ENCODE assay signal across 25 cellular contexts in the genomic region with DNA sequence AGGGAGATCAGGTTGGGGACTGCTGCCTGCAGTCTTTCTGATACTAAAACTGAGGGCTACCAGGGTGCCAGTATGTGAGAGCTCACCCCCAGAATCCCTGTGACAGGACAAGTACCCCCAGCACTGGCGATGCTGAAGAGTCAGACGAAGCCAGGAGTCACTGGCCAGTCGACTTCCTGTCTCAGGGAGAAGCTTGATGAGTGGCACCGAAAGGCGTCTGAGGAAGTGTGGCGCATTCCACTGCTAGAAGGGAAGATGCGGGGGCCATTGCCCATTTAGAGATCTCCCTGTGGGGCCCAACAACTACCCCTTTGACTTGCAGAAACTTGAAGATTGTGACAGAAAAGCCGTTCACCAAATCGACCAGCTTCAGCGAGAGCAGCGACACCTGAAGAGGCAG. TPM values are rescaled to one million over a fixed set of nuclear protein-coding genes. Genes with fewer than 3 reads are reported as not detected.
DNase-seq lines count a peak whose midpoint lies in the region; ATAC-seq and TF ChIP-seq lines count a peak whose summit lies in the region.
"Had no signal": no experiment of that assay in that cellular context is flagged by ENCODE, and none has a peak within 500 bp of the region (broad histone marks: within the 10 kb centered on the region; RNA-seq: fewer than 3 reads in every experiment).

No MANE protein-coding gene starts in this region.

- H3K27ac Mint-ChIP-seq in activated naive CD4-positive, alpha-beta T cell treated with anti-CD3 and anti-CD28 coated beads for 36 hours = peak overlapping the region; percentile 4
- no peak overlapping the region for H3K27ac Mint-ChIP-seq in WTC11
- H3K27ac Mint-ChIP-seq in naive thymus-derived CD8-positive, alpha-beta T cell = peak overlapping the region in 2 of 10 donors; percentile 38 to 61
- H3K27ac Mint-ChIP-seq: activated CD8-positive, alpha-beta T cell treated with anti-CD3 and anti-CD28 coated beads for 36 hours; activated naive CD8-positive, alpha-beta T cell had no signal

- TF ChIP-seq CTCF in WTC11 (IDR thresholded peaks at IDR 0.05) = no peak

- H3K36me3 Mint-ChIP-seq in activated naive CD4-positive, alpha-beta T cell treated with anti-CD3 and anti-CD28 coated beads for 36 hours (ENCODE audit: low read depth) = peaks cover 18% of the 10 kb centered on the region
- H3K36me3 Mint-ChIP-seq in WTC11 = peaks cover 2% of the 10 kb centered on the region; the same call in 1 of the 2 replicates
- H3K36me3 Mint-ChIP-seq in naive thymus-derived CD8-positive, alpha-beta T cell = peaks cover 11 to 79% (median 23%) of the 10 kb centered on the region in 3 donors

- CTCF ChIA-PET in activated naive CD4-positive, alpha-beta T cell treated with anti-CD3 and anti-CD28 coated beads for 36 hours (lab: Charles Lee) = interaction anchor here (1.1 kb wide), 1 partner anchor 25 kb away, joined by 3 read pairs; no protein-coding TSS in a partner anchor
- CTCF ChIA-PET in WTC11 (lab: Charles Lee) = interaction anchor here (0.8 to 1.1 kb wide), 3 partner anchors 120 to 134 kb away, joined by 3 to 4 read pairs (median 3); no protein-coding TSS in a partner anchor

- H3K27me3 Mint-ChIP-seq in activated naive CD4-positive, alpha-beta T cell treated with anti-CD3 and anti-CD28 coated beads for 36 hours (ENCODE audit: low read depth) = no peaks in the 10 kb centered on the region
- H3K27me3 Mint-ChIP-seq in WTC11 (ENCODE audit: low read depth) = no peaks in the 10 kb centered on the region
- no peaks in the 10 kb centered on the region for H3K27me3 Mint-ChIP-seq in naive thymus-derived CD8-positive, alpha-beta T cell
- H3K27me3 Mint-ChIP-seq: activated CD8-positive, alpha-beta T cell treated with anti-CD3 and anti-CD28 coated beads for 36 hours; activated naive CD8-positive, alpha-beta T cell; stimulated activated naive CD8-positive, alpha-beta T cell treated with anti-CD3 and anti-CD28 coated beads, Interleukin-15, amount 100 ng/mL, for 72 hours had no signal

- H3K4me1 Mint-ChIP-seq in activated naive CD4-positive, alpha-beta T cell treated with anti-CD3 and anti-CD28 coated beads for 36 hours (ENCODE audit: low read depth) = peaks cover 23% of the 10 kb centered on the region
- H3K4me1 Mint-ChIP-seq in WTC11 = peaks cover 28% of the 10 kb centered on the region
- H3K4me1 Mint-ChIP-seq in naive thymus-derived CD8-positive, alpha-beta T cell = peaks cover 13 to 22% (median 16%) of the 10 kb centered on the region in 4 donors

- no peak overlapping the region for H3K4me3 Mint-ChIP-seq in activated naive CD4-positive, alpha-beta T cell treated with anti-CD3 and anti-CD28 coated beads for 36 hours
- H3K4me3 Mint-ChIP-seq in WTC11 = no peak overlapping the region
- no peak overlapping the region for H3K4me3 Mint-ChIP-seq in naive thymus-derived CD8-positive, alpha-beta T cell
- H3K4me3 Mint-ChIP-seq: activated CD8-positive, alpha-beta T cell treated with anti-CD3 and anti-CD28 coated beads for 36 hours; activated naive CD8-positive, alpha-beta T cell; stimulated activated naive CD8-positive, alpha-beta T cell treated with anti-CD3 and anti-CD28 coated beads, Interleukin-15, amount 100 ng/mL, for 72 hours had no signal

- intact Hi-C loops in activated naive CD4-positive, alpha-beta T cell treated with anti-CD3 and anti-CD28 coated beads for 36 hours (cut with micrococcal nuclease) = no loop called here

- peak overlapping the region; percentile 31 for H3K27ac ChIP-seq in substantia nigra (ENCODE audit: low read depth, low read length, poor library complexity, severe bottlenecking)
- H3K27ac ChIP-seq: A549, foreskin keratinocyte, prostate gland, sigmoid colon, transverse colon had no signal

- H3K9me3 Mint-ChIP-seq in activated naive CD4-positive, alpha-beta T cell treated with anti-CD3 and anti-CD28 coated beads for 36 hours = no peaks in the 10 kb centered on the region
- no peaks in the 10 kb centered on the region for H3K9me3 Mint-ChIP-seq in WTC11
- no peaks in the 10 kb centered on the region for H3K9me3 Mint-ChIP-seq in naive thymus-derived CD8-positive, alpha-beta T cell
- H3K9me3 Mint-ChIP-seq: activated CD8-positive, alpha-beta T cell treated with anti-CD3 and anti-CD28 coated beads for 36 hours; stimulated activated naive CD8-positive, alpha-beta T cell treated with anti-CD3 and anti-CD28 coated beads, Interleukin-15, amount 100 ng/mL, for 72 hours had no signal

- POLR2A ChIA-PET in WTC11 (lab: Charles Lee) = interaction anchor here (0.6 to 1.2 kb wide), 2 partner anchors 22 to 133 kb away, joined by 4 to 8 read pairs; partner anchors contain the start of gene MXD1
- POLR2A ChIA-PET in naive thymus-derived CD8-positive, alpha-beta T cell (lab: Charles Lee) = interaction anchor here (1.1 kb wide), 1 partner anchor 9 kb away, joined by 3 read pairs; no protein-coding TSS in a partner anchor

- ATAC-seq in WTC11 = peak; percentile 55
- no peak for ATAC-seq in naive thymus-derived CD8-positive, alpha-beta T cell
- ATAC-seq: A549; activated CD8-positive, alpha-beta T cell treated with anti-CD3 and anti-CD28 coated beads for 36 hours; foreskin keratinocyte; left ventricle myocardium superior; stimulated activated naive CD8-positive, alpha-beta T cell treated with anti-CD3 and anti-CD28 coated beads, Interleukin-15, amount 100 ng/mL, for 72 hours had no signal

- DNase-seq in activated naive CD4-positive, alpha-beta T cell treated with anti-CD3 and anti-CD28 coated beads for 36 hours = no peak
- DNase-seq in activated naive CD4-positive, alpha-beta T cell treated with Interleukin-2 at 50 U/mL for 16 hours = no peak
- DNase-seq in WTC11 (ENCODE audit: low spot score) (no peak), iris pigment epithelial cell (ENCODE audit: low read depth) (peak; percentile 47), substantia nigra (lab: John Stamatoyannopoulos, UW) (peak in 1 of 49 donors; percentile 14), NAMALWA (ENCODE audit: low spot score) (no peak), hepatic stellate cell (ENCODE audit: low spot score) (no peak)
- DNase-seq in naive thymus-derived CD8-positive, alpha-beta T cell = no peak
- DNase-seq: activated CD4-positive, CD25-positive, alpha-beta regulatory T cell treated with anti-CD3 and anti-CD28 coated beads, Interleukin-2, amount 50 U/mL, for 72 hours; activated CD8-positive, alpha-beta T cell treated with anti-CD3 and anti-CD28 coated beads for 36 hours; activated T-cell treated with anti-CD3 and anti-CD28 coated beads, Interleukin-2, amount 50 U/mL, for 48 hours; cerebellar nuclear complex; effector CD4-positive, alpha-beta T cell; foreskin keratinocyte; left ventricle myocardium superior; NCI-H146; NCI-H524; NK-92 treated with Interleukin-12 subunit alpha and Interleukin-12 subunit beta, amount 100 ng/mL, for 24 hours; SHP77 treated with DMSO at 0.1 percent for 48 hours; sigmoid colon; stimulated activated naive CD8-positive, alpha-beta T cell treated with anti-CD3 and anti-CD28 coated beads, Interleukin-15, amount 100 ng/mL, for 72 hours; transverse colon had no signal

TF ChIP-seq in WTC11, 78 proteins besides CTCF, POLR2A, EP300 and RAD21 (continues in another document):
- no peak for TF ChIP-seq ZNF423 (CRISPR knock-in tag; IDR thresholded peaks at IDR 0.05)
- no peak for TF ChIP-seq NFYB (CRISPR knock-in tag; conservative IDR thresholded peaks at IDR 0.05; ENCODE audit: low read depth)
- TF ChIP-seq ZNF416 (CRISPR knock-in tag; IDR thresholded peaks at IDR 0.05) = no peak
- TF ChIP-seq, protein P1, sequence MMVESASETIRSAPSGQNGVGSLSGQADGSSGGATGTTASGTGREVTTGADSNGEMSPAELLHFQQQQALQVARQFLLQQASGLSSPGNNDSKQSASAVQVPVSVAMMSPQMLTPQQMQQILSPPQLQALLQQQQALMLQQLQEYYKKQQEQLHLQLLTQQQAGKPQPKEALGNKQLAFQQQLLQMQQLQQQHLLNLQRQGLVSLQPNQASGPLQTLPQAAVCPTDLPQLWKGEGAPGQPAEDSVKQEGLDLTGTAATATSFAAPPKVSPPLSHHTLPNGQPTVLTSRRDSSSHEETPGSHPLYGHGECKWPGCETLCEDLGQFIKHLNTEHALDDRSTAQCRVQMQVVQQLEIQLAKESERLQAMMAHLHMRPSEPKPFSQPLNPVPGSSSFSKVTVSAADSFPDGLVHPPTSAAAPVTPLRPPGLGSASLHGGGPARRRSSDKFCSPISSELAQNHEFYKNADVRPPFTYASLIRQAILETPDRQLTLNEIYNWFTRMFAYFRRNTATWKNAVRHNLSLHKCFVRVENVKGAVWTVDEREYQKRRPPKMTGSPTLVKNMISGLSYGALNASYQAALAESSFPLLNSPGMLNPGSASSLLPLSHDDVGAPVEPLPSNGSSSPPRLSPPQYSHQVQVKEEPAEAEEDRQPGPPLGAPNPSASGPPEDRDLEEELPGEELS (CRISPR knock-in tag; IDR thresholded peaks at IDR 0.05) = no peak
- TF ChIP-seq, protein P2, sequence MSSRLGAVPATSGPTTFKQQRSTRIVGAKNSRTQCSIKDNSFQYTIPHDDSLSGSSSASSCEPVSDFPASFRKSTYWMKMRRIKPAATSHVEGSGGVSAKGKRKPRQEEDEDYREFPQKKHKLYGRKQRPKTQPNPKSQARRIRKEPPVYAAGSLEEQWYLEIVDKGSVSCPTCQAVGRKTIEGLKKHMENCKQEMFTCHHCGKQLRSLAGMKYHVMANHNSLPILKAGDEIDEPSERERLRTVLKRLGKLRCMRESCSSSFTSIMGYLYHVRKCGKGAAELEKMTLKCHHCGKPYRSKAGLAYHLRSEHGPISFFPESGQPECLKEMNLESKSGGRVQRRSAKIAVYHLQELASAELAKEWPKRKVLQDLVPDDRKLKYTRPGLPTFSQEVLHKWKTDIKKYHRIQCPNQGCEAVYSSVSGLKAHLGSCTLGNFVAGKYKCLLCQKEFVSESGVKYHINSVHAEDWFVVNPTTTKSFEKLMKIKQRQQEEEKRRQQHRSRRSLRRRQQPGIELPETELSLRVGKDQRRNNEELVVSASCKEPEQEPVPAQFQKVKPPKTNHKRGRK (CRISPR knock-in tag; IDR thresholded peaks at IDR 0.05; ENCODE audit: borderline replicate concordance) = no peak

RNA-seq across cellular contexts. Expression of gene MXD1, which starts 22.0 kb away (rescaled TPM):
- total RNA-seq in activated naive CD4-positive, alpha-beta T cell treated with anti-CD3 and anti-CD28 coated beads for 36 hours = 1 to 10 TPM; 7.6 to 9.6 TPM
- 1.5 to 2.3 TPM (median 1.6 TPM) in 3 replicates for total RNA-seq in WTC11 (2021)
- 10 to 100 TPM; 14.3 to 15.8 TPM for total RNA-seq in naive thymus-derived CD8-positive, alpha-beta T cell
- polyA plus RNA-seq in naive thymus-derived CD8-positive, alpha-beta T cell = 1 to 10 TPM; 6.4 to 9.3 (median 8.8) TPM

RNA-seq across cellular contexts. Expression of gene ASPRV1, which starts 24.5 kb away (rescaled TPM):
- under 1 TPM; 0.41 to 0.59 TPM for total RNA-seq in activated naive CD4-positive, alpha-beta T cell treated with anti-CD3 and anti-CD28 coated beads for 36 hours
- 0.73 to 1.3 TPM (median 1.1 TPM) in 3 replicates for total RNA-seq in WTC11 (2021)
- total RNA-seq in naive thymus-derived CD8-positive, alpha-beta T cell = 1 to 10 TPM; 2.3 to 2.8 TPM
- 1 to 10 TPM in 2 of 3 donors, under 1 TPM in 1; 0.91 to 1.8 (median 1.1) TPM for polyA plus RNA-seq in naive thymus-derived CD8-positive, alpha-beta T cell

RNA-seq across cellular contexts. Expression of gene SNRNP27, which starts 43.2 kb away (rescaled TPM):
- total RNA-seq in activated naive CD4-positive, alpha-beta T cell treated with anti-CD3 and anti-CD28 coated beads for 36 hours = 10 to 100 TPM; 56.7 to 64.6 TPM
- total RNA-seq in WTC11 (2021) = 38.4 to 45.9 TPM (median 39.9 TPM) in 3 replicates
- 10 to 100 TPM; 49.1 to 51.2 TPM for total RNA-seq in naive thymus-derived CD8-positive, alpha-beta T cell
- polyA plus RNA-seq in naive thymus-derived CD8-positive, alpha-beta T cell = 10 to 100 TPM; 38.6 to 60.9 (median 50.9) TPM
